In the genomic region with DNA sequence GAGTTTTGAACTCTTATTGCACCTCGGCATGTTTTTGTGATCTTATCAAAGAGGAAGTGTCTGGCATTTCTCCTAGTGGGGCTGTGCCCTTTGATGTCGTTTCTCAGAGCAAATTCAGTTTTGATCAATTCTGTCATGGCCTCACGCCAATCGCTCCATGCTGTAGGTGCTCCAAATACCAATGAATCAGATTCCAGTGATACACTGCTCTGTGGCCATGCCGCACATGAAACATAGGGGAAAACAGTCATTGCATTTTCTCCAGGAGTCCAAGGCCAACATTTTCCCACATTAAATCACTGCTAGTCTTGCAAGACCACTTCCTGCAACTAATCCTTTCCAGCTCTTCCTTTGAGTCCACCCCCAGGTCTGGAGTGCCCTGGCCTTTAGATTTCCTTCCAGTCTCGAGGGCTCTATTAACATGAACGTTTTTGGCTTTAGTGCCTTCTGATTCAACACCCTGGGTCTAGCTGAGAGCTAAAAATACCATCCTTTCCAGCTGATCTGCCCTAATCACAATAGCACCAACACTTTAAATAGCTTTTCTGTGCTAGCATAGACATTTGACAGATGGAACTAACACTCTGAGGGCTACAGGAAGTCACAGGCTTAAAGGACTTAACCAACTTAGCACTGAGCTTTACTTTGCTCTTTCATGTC, we compare ENCODE assay signal across 1 cellular context.
TF ChIP-seq lines count a peak whose summit lies in the region.

No MANE protein-coding gene starts in this region.

TF ChIP-seq in GM23338, 12 proteins besides CTCF, POLR2A, EP300 and RAD21 (continued from another document):
- TF ChIP-seq, protein P1, sequence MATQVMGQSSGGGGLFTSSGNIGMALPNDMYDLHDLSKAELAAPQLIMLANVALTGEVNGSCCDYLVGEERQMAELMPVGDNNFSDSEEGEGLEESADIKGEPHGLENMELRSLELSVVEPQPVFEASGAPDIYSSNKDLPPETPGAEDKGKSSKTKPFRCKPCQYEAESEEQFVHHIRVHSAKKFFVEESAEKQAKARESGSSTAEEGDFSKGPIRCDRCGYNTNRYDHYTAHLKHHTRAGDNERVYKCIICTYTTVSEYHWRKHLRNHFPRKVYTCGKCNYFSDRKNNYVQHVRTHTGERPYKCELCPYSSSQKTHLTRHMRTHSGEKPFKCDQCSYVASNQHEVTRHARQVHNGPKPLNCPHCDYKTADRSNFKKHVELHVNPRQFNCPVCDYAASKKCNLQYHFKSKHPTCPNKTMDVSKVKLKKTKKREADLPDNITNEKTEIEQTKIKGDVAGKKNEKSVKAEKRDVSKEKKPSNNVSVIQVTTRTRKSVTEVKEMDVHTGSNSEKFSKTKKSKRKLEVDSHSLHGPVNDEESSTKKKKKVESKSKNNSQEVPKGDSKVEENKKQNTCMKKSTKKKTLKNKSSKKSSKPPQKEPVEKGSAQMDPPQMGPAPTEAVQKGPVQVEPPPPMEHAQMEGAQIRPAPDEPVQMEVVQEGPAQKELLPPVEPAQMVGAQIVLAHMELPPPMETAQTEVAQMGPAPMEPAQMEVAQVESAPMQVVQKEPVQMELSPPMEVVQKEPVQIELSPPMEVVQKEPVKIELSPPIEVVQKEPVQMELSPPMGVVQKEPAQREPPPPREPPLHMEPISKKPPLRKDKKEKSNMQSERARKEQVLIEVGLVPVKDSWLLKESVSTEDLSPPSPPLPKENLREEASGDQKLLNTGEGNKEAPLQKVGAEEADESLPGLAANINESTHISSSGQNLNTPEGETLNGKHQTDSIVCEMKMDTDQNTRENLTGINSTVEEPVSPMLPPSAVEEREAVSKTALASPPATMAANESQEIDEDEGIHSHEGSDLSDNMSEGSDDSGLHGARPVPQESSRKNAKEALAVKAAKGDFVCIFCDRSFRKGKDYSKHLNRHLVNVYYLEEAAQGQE (IDR thresholded peaks at IDR 0.05; ENCODE audit: unreplicated experiment): no peak
- TF ChIP-seq, protein P2, sequence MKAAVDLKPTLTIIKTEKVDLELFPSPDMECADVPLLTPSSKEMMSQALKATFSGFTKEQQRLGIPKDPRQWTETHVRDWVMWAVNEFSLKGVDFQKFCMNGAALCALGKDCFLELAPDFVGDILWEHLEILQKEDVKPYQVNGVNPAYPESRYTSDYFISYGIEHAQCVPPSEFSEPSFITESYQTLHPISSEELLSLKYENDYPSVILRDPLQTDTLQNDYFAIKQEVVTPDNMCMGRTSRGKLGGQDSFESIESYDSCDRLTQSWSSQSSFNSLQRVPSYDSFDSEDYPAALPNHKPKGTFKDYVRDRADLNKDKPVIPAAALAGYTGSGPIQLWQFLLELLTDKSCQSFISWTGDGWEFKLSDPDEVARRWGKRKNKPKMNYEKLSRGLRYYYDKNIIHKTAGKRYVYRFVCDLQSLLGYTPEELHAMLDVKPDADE (IDR thresholded peaks at IDR 0.05): no peak
